10 cellular contexts compared by ENCODE assay signal in genomic region chr14:68686212-68686478, GRCh38.
DNase-seq lines count a peak whose midpoint lies in the region; ATAC-seq and TF ChIP-seq lines count a peak whose summit lies in the region.
"Had no signal": no experiment of that assay in that cellular context is flagged by ENCODE, and none has a peak within 500 bp of the region (broad histone marks: within the 10 kb centered on the region; RNA-seq: fewer than 3 reads in every experiment).

No MANE protein-coding gene starts in this region.

- POLR2A ChIA-PET in RWPE1 (lab: Yijun Ruan, JAX; ENCODE audit: low non-redundant PET): no interaction called here

- no peak for DNase-seq in GM23248
- no peak for DNase-seq in RWPE1 (ENCODE audit: low spot score)
- no peak for DNase-seq in esophagus muscularis mucosa (ENCODE audit: extremely low spot score)
- no peak for DNase-seq in NOMO-1 treated with DMSO at 0.1 percent for 48 hours (lab: John Stamatoyannopoulos, UW; ENCODE audit: unreplicated experiment)
- DNase-seq: amniotic stem cell, left ventricle myocardium inferior, NCI-H1105 had no signal

- H3K27ac ChIP-seq in GM23248: peak overlapping the region; percentile 83
- peak overlapping the region; percentile 86 for H3K27ac ChIP-seq in RWPE1
- H3K27ac ChIP-seq in esophagus muscularis mucosa (replicated peaks in 1 of 4): peak overlapping the region; percentile 81 to 89 (median 85)

- intact Hi-C loops in esophagus muscularis mucosa (cut with DNase I): loop anchor here (5.0 to 10.0 kb wide), 3 partner anchors 91 to 751 kb away; no protein-coding TSS in a partner anchor

- H3K36me3 ChIP-seq in GM23248 (ENCODE audit: low read depth) (no peaks in the 10 kb centered on the region), esophagus muscularis mucosa (no peaks in the 10 kb centered on the region), skeletal muscle satellite cell (ENCODE audit: insufficient read depth, low read length) (no peaks in the 10 kb centered on the region)
- H3K36me3 ChIP-seq: left ventricle myocardium inferior had no signal

- no peak for TF ChIP-seq EP300 in esophagus muscularis mucosa (IDR thresholded peaks at IDR 0.05)

- TF ChIP-seq CTCF in RWPE1 (conservative IDR thresholded peaks at IDR 0.05; ENCODE audit: low read depth): no peak
- no peak for TF ChIP-seq CTCF in esophagus muscularis mucosa (IDR thresholded peaks at IDR 0.05)

- in situ Hi-C loops in GM23248 (cut with MboI): loop anchor here (10.0 kb wide), 1 partner anchor 431 kb away; no protein-coding TSS in a partner anchor

- no peaks in the 10 kb centered on the region for H4K20me1 ChIP-seq in GM23248 (ENCODE audit: insufficient read depth)

- H3K4me2 ChIP-seq in GM23248 (ENCODE audit: unreplicated experiment) (no peak overlapping the region), skeletal muscle satellite cell (ENCODE audit: low read length) (no peak overlapping the region)

- 0 out of 2 replicates have a peak, but pooled peaks cover 2% of the 10 kb centered on the region for H3K79me2 ChIP-seq in GM23248 (ENCODE audit: insufficient read depth)

- H2AFZ ChIP-seq in GM23248: no peak overlapping the region

- ATAC-seq in HG03280 (IDR thresholded peaks at IDR 0.05; ENCODE audit: unreplicated experiment) (no peak), HG03095 (IDR thresholded peaks at IDR 0.05; ENCODE audit: unreplicated experiment) (no peak)

- peaks cover 82% of the 10 kb centered on the region for H3K4me1 ChIP-seq in GM23248 (ENCODE audit: insufficient read depth)
- peaks cover 46 to 88% (median 79%) of the 10 kb centered on the region in 4 donors for H3K4me1 ChIP-seq in esophagus muscularis mucosa
- H3K4me1 ChIP-seq in skeletal muscle satellite cell (ENCODE audit: control insufficient read depth, insufficient read depth, low read length): peaks cover 93% of the 10 kb centered on the region

- H3K9me2 ChIP-seq in GM23248 (ENCODE audit: insufficient read depth): no peaks in the 10 kb centered on the region

- H3K9ac ChIP-seq in GM23248 (peak overlapping the region; percentile 41), skeletal muscle satellite cell (ENCODE audit: low read depth, low read length) (peak overlapping the region; percentile 56)

- H3K4me3 ChIP-seq in GM23248 (no peak overlapping the region), esophagus muscularis mucosa (no peak overlapping the region), skeletal muscle satellite cell (ENCODE audit: low read length) (no peak overlapping the region)
- H3K4me3 ChIP-seq: left ventricle myocardium inferior had no signal

- WGBS in GM23248 (ENCODE audit: low coverage in 1 of 2, low lambda C conversion rate in 2 of 2, missing lambda C conversion rate in 2 of 2), 2 experiments: 94 to 100% methylated on average over 1 of the region's 1 CpG
- WGBS in esophagus muscularis mucosa: 67% methylated on average over 1 of the region's 1 CpG

- H3F3A ChIP-seq in GM23248 (ENCODE audit: insufficient read depth): peaks cover 62% of the 10 kb centered on the region

- H3K27me3 ChIP-seq in GM23248 (replicated peaks; ENCODE audit: insufficient read depth): no peaks in the 10 kb centered on the region
- H3K27me3 ChIP-seq in esophagus muscularis mucosa: no peaks in the 10 kb centered on the region
- H3K27me3 ChIP-seq in skeletal muscle satellite cell (ENCODE audit: control insufficient read depth, insufficient read depth, low read length): no peaks in the 10 kb centered on the region

- H3K9me3 ChIP-seq in GM23248 (ENCODE audit: low read depth) (no peaks in the 10 kb centered on the region), esophagus muscularis mucosa (no peaks in the 10 kb centered on the region), skeletal muscle satellite cell (replicated peaks; ENCODE audit: low read length) (no peaks in the 10 kb centered on the region)
- H3K9me3 ChIP-seq: left ventricle myocardium inferior had no signal

- no peak for TF ChIP-seq POLR2A in esophagus muscularis mucosa (IDR thresholded peaks at IDR 0.05; ENCODE audit: low read depth)

- CTCF ChIA-PET in RWPE1 (lab: Yijun Ruan, JAX): no interaction called here
